In the genomic region with DNA sequence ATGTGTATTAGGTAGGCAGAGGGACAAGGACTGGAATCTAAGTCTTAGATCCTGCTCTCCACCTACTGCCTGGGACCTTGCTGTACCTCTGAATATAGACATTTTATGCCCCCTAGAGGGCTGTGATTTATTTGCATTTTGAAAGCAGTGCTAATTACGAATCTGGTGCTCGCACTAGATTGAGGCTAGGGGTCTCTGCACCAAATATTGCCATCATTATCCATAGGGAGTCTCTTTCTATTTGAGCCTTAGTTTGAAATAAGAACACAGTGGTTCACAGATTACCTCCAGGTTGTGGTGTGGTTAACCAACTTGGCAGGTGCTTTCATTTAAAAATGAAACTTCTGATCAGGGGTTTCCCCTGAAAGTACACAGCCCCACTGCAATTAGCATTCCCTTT, we compare ENCODE assay signal across 8 cellular contexts. TPM values are rescaled to one million over a fixed set of nuclear protein-coding genes. Genes with fewer than 3 reads are reported as not detected.
DNase-seq lines count a peak whose midpoint lies in the region; ATAC-seq and TF ChIP-seq lines count a peak whose summit lies in the region.

No MANE protein-coding gene starts in this region.

- no peak overlapping the region for H3K27ac ChIP-seq in C4-2B
- H3K27ac ChIP-seq in upper lobe of right lung: no peak overlapping the region

- TF ChIP-seq CTCF in C4-2B (conservative IDR thresholded peaks at IDR 0.05): peak; percentile 75
- TF ChIP-seq CTCF in epithelial cell of proximal tubule (conservative IDR thresholded peaks at IDR 0.05; ENCODE audit: low read depth, low read length): peak; percentile 65
- TF ChIP-seq CTCF in upper lobe of right lung (IDR thresholded peaks at IDR 0.05): peak; percentile 44

- H3K4me1 ChIP-seq in upper lobe of right lung: no peaks in the 10 kb centered on the region

- H3K36me3 ChIP-seq in upper lobe of right lung: no peaks in the 10 kb centered on the region

- H3K27me3 ChIP-seq in upper lobe of right lung: peaks cover 10% of the 10 kb centered on the region

- intact Hi-C loops in upper lobe of right lung (cut with DNase I): no loop called here

- H3K4me3 ChIP-seq in epithelial cell of proximal tubule (ENCODE audit: low read depth, low read length) (no peak overlapping the region), upper lobe of right lung (no peak overlapping the region)

- no peaks in the 10 kb centered on the region for H3K9me3 ChIP-seq in upper lobe of right lung

- DNase-seq in NCI-H69 (lab: John Stamatoyannopoulos, UW) (peak; percentile 59), epithelial cell of proximal tubule (ENCODE audit: low read depth) (no peak), upper lobe of right lung (no peak), NCI-H2029 treated with DMSO at 0.1 percent for 48 hours (lab: John Stamatoyannopoulos, UW) (no peak)
- DNase-seq in stimulated activated naive CD4-positive, alpha-beta T cell (lab: John Stamatoyannopoulos, UW): no peak

- ATAC-seq in GM18517 (IDR thresholded peaks at IDR 0.05; ENCODE audit: unreplicated experiment) (peak; percentile 78), HG02852 (IDR thresholded peaks at IDR 0.05; ENCODE audit: unreplicated experiment) (peak; percentile 97), upper lobe of right lung (peak; percentile 72)

RNA-seq across cellular contexts. Expression of a gene that starts 41.8 kb away (rescaled TPM):
- total RNA-seq in epithelial cell of proximal tubule (0.22 and 0.63 TPM in 2 replicates), upper lobe of right lung (0.69 TPM)

RNA-seq across cellular contexts. Expression of a gene that starts 59.4 kb away (rescaled TPM):
- total RNA-seq in epithelial cell of proximal tubule: 51.0 and 81.0 TPM in 2 replicates
- total RNA-seq in upper lobe of right lung: 25.0 TPM
